Comparison of ENCODE assay signal across 8 cellular contexts in the genomic region with DNA sequence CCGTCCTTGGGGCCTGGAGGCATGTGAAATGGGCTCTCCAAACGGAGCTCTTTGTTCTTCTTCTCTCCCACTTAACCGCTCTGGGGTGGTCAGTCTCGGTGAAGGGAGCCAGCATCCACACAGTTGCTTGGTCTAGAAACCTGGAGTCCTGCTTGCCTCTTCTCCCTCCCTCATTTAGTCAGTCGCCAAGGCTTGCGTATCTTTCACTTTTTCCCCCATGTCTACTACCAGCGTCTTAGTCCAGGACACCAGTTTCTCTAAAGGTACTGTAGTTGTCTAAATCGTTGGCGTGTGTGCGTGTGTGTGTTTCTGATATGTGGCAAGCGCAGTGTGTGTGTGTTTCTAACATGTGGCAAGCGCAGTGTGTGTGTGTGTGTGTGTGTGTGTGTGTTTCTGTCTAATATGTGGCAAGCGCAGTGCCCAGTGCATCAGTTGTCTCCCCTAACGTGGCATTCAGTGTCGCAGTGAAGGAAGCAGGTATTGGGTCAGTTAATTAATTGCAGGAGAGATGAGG. TPM values are rescaled to one million over a fixed set of nuclear protein-coding genes. Genes with fewer than 3 reads are reported as not detected.
A peak's percentile ranks its signal among the peaks of the same experiment; 100 is the strongest.
DNase-seq lines count a peak whose midpoint lies in the region; ATAC-seq, FAIRE-seq and TF ChIP-seq lines count a peak whose summit lies in the region.

No MANE protein-coding gene starts in this region.

- peaks cover 6 to 7% of the 10 kb centered on the region in 2 experiments for H3K4me1 ChIP-seq in trophoblast cell (ENCODE audit: control insufficient read depth in 1 of 2, insufficient read depth in 2 of 2, low read length in 2 of 2)

- peaks cover 7% of the 10 kb centered on the region for H3K79me1 ChIP-seq in trophoblast cell (ENCODE audit: low read length)

- no peak for FAIRE-seq in urothelium cell line (lab: Jason Lieb, UNC)

- H2BK5ac ChIP-seq in trophoblast cell (ENCODE audit: low read depth, low read length, poor library complexity): peak overlapping the region; percentile 76

- peaks cover 15% of the 10 kb centered on the region for H3K79me2 ChIP-seq in trophoblast cell (ENCODE audit: control insufficient read depth, insufficient read depth, low read length, poor library complexity)

- intact Hi-C loops in activated B cell treated with CpG ODN at 0.5 μM for 24 hours (cut with micrococcal nuclease): loop anchor here (1.0 kb wide), 1 partner anchor 84 kb away; no protein-coding TSS in a partner anchor

- peak overlapping the region; percentile 94 for H4K91ac ChIP-seq in trophoblast cell (ENCODE audit: low read depth, low read length)

- H4K8ac ChIP-seq in trophoblast cell (ENCODE audit: low read depth, low read length): peak overlapping the region; percentile 96

- H3K9me3 ChIP-seq in trophoblast cell (ENCODE audit: insufficient read depth, low read depth, low read length): no peaks in the 10 kb centered on the region

- H2BK120ac ChIP-seq in trophoblast cell (ENCODE audit: insufficient read depth, low read length, poor library complexity): peak overlapping the region; percentile 86

- H2BK12ac ChIP-seq in trophoblast cell (ENCODE audit: low read length): no peak overlapping the region

- H3K4me3 ChIP-seq in fibroblast of mammary gland (ENCODE audit: control insufficient read depth, low read depth, low read length): peak overlapping the region; percentile 86
- H3K4me3 ChIP-seq in trophoblast cell (ENCODE audit: low read depth, low read length): peak overlapping the region; percentile 93

- POLR2A ChIA-PET in activated B cell treated with CpG ODN at 0.5 μM for 24 hours (lab: Charles Lee) (interaction anchor here (0.6 to 11.7 kb wide), 25 partner anchors 12 to 239 kb away, joined by 3 to 161 read pairs (median 5); a partner anchor contains a TSS), HEK293T (lab: Yijun Ruan, JAX) (interaction anchor here (0.7 to 3.1 kb wide), 17 partner anchors 9 to 179 kb away, joined by 3 to 46 read pairs (median 7); no protein-coding TSS in a partner anchor)

- peak overlapping the region; percentile 97 for H3K4ac ChIP-seq in trophoblast cell (ENCODE audit: low read depth, low read length)

- H3K4me2 ChIP-seq in trophoblast cell (ENCODE audit: low read length): peak overlapping the region; percentile 77

- peak overlapping the region; percentile 99 for H3K4me3 Mint-ChIP-seq in activated B cell treated with CpG ODN at 0.5 μM for 24 hours

- no peak overlapping the region for H3K23ac ChIP-seq in trophoblast cell (ENCODE audit: low read length)

- H3K27me3 Mint-ChIP-seq in activated B cell treated with CpG ODN at 0.5 μM for 24 hours: no peaks in the 10 kb centered on the region

- H3K27ac Mint-ChIP-seq in activated B cell treated with CpG ODN at 0.5 μM for 24 hours: peak overlapping the region; percentile 99

- H3K27me3 ChIP-seq in trophoblast cell (ENCODE audit: insufficient read depth, low read length): no peaks in the 10 kb centered on the region

- H3K18ac ChIP-seq in trophoblast cell (ENCODE audit: low read length): peak overlapping the region; percentile 92

- peak overlapping the region; percentile 88 for H2AK5ac ChIP-seq in trophoblast cell (ENCODE audit: low read length)

- H3K4me1 Mint-ChIP-seq in activated B cell treated with CpG ODN at 0.5 μM for 24 hours: peaks cover 59% of the 10 kb centered on the region

- peak overlapping the region; percentile 87 for H3K14ac ChIP-seq in trophoblast cell (ENCODE audit: low read length)

- CTCF ChIA-PET in activated B cell treated with CpG ODN at 0.5 μM for 24 hours (lab: Charles Lee) (interaction anchor here (0.6 to 7.1 kb wide), 5 partner anchors 50 to 182 kb away, joined by 3 to 136 read pairs (median 6); no protein-coding TSS in a partner anchor), HEK293T (lab: Yijun Ruan, JAX) (no interaction called here)

- peaks cover 2 to 6% of the 10 kb centered on the region in 2 experiments for H3K36me3 ChIP-seq in trophoblast cell (ENCODE audit: control insufficient read depth in 1 of 2, insufficient read depth in 2 of 2, low read length in 2 of 2)

- peak overlapping the region; percentile 94 for H4K12ac ChIP-seq in trophoblast cell (ENCODE audit: low read depth, low read length)

- TF ChIP-seq CTCF in activated B cell treated with CpG ODN at 0.5 μM for 24 hours (IDR thresholded peaks at IDR 0.05): no peak
- TF ChIP-seq CTCF in fibroblast of mammary gland (conservative IDR thresholded peaks at IDR 0.05; ENCODE audit: control insufficient read depth, insufficient read depth, low read depth, low read length): no peak

- no peak overlapping the region for H3K27ac ChIP-seq in trophoblast cell (ENCODE audit: low read depth, low read length)

- H3K9ac ChIP-seq in trophoblast cell (ENCODE audit: low read length): peak overlapping the region; percentile 94

- WGBS in trophoblast cell (ENCODE audit: extremely low coverage, insufficient coverage, insufficient read length): no CpG with 5 or more reads among the region's 15 CpGs

- no peak for ATAC-seq in activated B cell treated with CpG ODN at 0.5 μM for 24 hours (ENCODE audit: low read depth)

- H3K36me3 Mint-ChIP-seq in activated B cell treated with CpG ODN at 0.5 μM for 24 hours (ENCODE audit: low read depth): peaks cover 34% of the 10 kb centered on the region

- H2AFZ ChIP-seq in trophoblast cell (ENCODE audit: insufficient read depth, low read length, poor library complexity): peak overlapping the region; percentile 80

- peak; percentile 21 for DNase-seq in activated naive CD4-positive, alpha-beta T cell treated with Interleukin-2 at 50 U/mL for 16 hours
- no peak for DNase-seq in activated naive CD4-positive, alpha-beta T cell (lab: John Stamatoyannopoulos, UW)
- DNase-seq in activated B cell treated with CpG ODN at 0.5 μM for 24 hours: no peak
- DNase-seq in fibroblast of mammary gland (ENCODE audit: low read depth): peak; percentile 57
- no peak for DNase-seq in trophoblast cell
- DNase-seq in urothelium cell line (ENCODE audit: low spot score): no peak
- DNase-seq in HEK293T (ENCODE audit: extremely low spot score): no peak
- no peak for DNase-seq in Kasumi-1 (lab: John Stamatoyannopoulos, UW)

- no peaks in the 10 kb centered on the region for H3K9me3 Mint-ChIP-seq in activated B cell treated with CpG ODN at 0.5 μM for 24 hours

TF ChIP-seq in HEK293T, 16 proteins besides CTCF, POLR2A, EP300 and RAD21:
- TF ChIP-seq HDGF (IDR thresholded peaks at IDR 0.05; ENCODE audit: borderline replicate concordance): no peak
- TF ChIP-seq SUZ12 (IDR thresholded peaks at IDR 0.05): no peak
- no peak for TF ChIP-seq CTBP1 (IDR thresholded peaks at IDR 0.05; ENCODE audit: borderline replicate concordance)
- no peak for TF ChIP-seq L3MBTL2 (conservative IDR thresholded peaks at IDR 0.05)
- TF ChIP-seq LEF1 (IDR thresholded peaks at IDR 0.05; ENCODE audit: borderline replicate concordance): no peak
- TF ChIP-seq NFRKB (IDR thresholded peaks at IDR 0.05): no peak
- no peak for TF ChIP-seq FOXM1 (IDR thresholded peaks at IDR 0.05; ENCODE audit: borderline replicate concordance)
- no peak for TF ChIP-seq ARNT (IDR thresholded peaks at IDR 0.05)
- no peak; the same call in 1 of the 2 replicates for TF ChIP-seq TARDBP (IDR thresholded peaks at IDR 0.05)
- TF ChIP-seq SP1 (IDR thresholded peaks at IDR 0.05): no peak
- TF ChIP-seq, protein P1, sequence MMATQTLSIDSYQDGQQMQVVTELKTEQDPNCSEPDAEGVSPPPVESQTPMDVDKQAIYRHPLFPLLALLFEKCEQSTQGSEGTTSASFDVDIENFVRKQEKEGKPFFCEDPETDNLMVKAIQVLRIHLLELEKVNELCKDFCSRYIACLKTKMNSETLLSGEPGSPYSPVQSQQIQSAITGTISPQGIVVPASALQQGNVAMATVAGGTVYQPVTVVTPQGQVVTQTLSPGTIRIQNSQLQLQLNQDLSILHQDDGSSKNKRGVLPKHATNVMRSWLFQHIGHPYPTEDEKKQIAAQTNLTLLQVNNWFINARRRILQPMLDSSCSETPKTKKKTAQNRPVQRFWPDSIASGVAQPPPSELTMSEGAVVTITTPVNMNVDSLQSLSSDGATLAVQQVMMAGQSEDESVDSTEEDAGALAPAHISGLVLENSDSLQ (IDR thresholded peaks at IDR 0.05): no peak
- no peak for TF ChIP-seq BHLHE40 (IDR thresholded peaks at IDR 0.05; ENCODE audit: borderline replicate concordance)
- no peak for TF ChIP-seq FOXK2 (IDR thresholded peaks at IDR 0.05)
- TF ChIP-seq ZNF384 (IDR thresholded peaks at IDR 0.05): no peak
TF ChIP-seq in HEK293T: peak in this region for 0.

RNA-seq across cellular contexts. Expression of a gene that starts 0.6 kb away (rescaled TPM):
- 68.4 and 70.2 TPM in 2 replicates for total RNA-seq in activated B cell treated with CpG ODN at 0.5 μM for 24 hours
- 342 and 358 TPM in 2 replicates for polyA plus RNA-seq in trophoblast cell (2013)

RNA-seq across cellular contexts. Expression of a gene that starts 22.9 kb away (rescaled TPM):
- 32.0 and 34.6 TPM in 2 replicates for total RNA-seq in activated B cell treated with CpG ODN at 0.5 μM for 24 hours
- polyA plus RNA-seq in trophoblast cell (2013): 7.5 and 8.4 TPM in 2 replicates

Comparison
In these comparisons a context has a peak if more than half of its experiments do, and no peak if none do; other contexts are left out.
1. DNase-seq: peak in activated naive CD4-positive, alpha-beta T cell treated with Interleukin-2 at 50 U/mL for 16 hours (single experiment) and fibroblast of mammary gland (single experiment); none in activated naive CD4-positive, alpha-beta T cell (0 of 4), activated B cell treated with CpG ODN at 0.5 μM for 24 hours (single experiment), trophoblast cell (0 of 2), urothelium cell line (single experiment), HEK293T (single experiment) and Kasumi-1 (0 of 2).